In the genomic region with DNA sequence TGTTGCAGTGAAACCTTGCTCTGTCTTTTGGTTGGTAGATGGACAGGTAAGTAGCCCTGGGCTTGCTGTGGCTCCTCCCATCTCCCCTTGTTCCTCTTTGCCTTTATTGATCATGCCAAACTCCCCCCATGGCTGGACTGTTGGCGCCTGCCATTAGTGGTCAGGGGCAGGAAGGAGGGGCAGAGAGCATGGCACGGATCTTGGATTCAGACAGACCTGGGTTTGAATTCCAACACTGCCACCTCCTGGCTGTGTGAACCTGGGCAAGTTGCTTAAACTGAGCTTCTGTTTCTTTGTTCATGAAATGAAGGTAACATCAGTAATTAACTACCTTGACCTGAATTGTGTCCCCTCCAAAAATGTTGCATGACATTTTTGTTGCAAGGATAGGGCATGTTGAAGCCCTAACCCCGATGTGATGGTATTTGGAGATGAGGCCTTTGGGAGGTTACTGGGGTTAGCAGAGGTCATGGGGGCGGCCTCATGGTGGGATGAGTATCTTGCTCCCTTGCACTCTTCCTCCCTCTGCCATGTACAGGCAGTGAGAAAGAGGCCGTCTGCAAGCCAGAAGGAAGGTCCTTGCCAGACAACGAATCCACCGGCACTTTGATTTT, we compare ENCODE assay signal across 8 cellular contexts. TPM values are rescaled to one million over a fixed set of nuclear protein-coding genes. Genes with fewer than 3 reads are reported as not detected.
A peak's percentile ranks its signal among the peaks of the same experiment; 100 is the strongest.
DNase-seq lines count a peak whose midpoint lies in the region; ATAC-seq and TF ChIP-seq lines count a peak whose summit lies in the region.

No MANE protein-coding gene starts in this region.

- peaks cover 10% of the 10 kb centered on the region for H3K4me1 Mint-ChIP-seq in activated CD4-positive, alpha-beta memory T cell treated with anti-CD3 and anti-CD28 coated beads for 36 hours (ENCODE audit: low read depth)

- no peaks in the 10 kb centered on the region for H3K36me3 Mint-ChIP-seq in activated CD4-positive, alpha-beta memory T cell treated with anti-CD3 and anti-CD28 coated beads for 36 hours

- ATAC-seq in upper lobe of right lung = no peak
- no peak for ATAC-seq in HG03442 (IDR thresholded peaks at IDR 0.05; ENCODE audit: unreplicated experiment)

- H3K4me1 ChIP-seq in upper lobe of right lung = peaks cover 10% of the 10 kb centered on the region

- H3K27me3 Mint-ChIP-seq in activated CD4-positive, alpha-beta memory T cell treated with anti-CD3 and anti-CD28 coated beads for 36 hours = no peaks in the 10 kb centered on the region

- H3K27ac Mint-ChIP-seq in activated CD4-positive, alpha-beta memory T cell treated with anti-CD3 and anti-CD28 coated beads for 36 hours = no peak overlapping the region

- CTCF ChIA-PET in AG04450 (lab: Charles Lee) = interaction anchor here (0.8 to 2.9 kb wide), 7 partner anchors 14 to 484 kb away, joined by 3 to 11 read pairs (median 3); no protein-coding TSS in a partner anchor
- CTCF ChIA-PET in activated CD4-positive, alpha-beta memory T cell treated with anti-CD3 and anti-CD28 coated beads for 36 hours (lab: Charles Lee) = interaction anchor here (0.7 to 6.2 kb wide), 16 partner anchors 12 to 323 kb away, joined by 3 to 57 read pairs (median 4); no protein-coding TSS in a partner anchor

- no peaks in the 10 kb centered on the region for H3K9me3 Mint-ChIP-seq in activated CD4-positive, alpha-beta memory T cell treated with anti-CD3 and anti-CD28 coated beads for 36 hours

- H3K9me3 ChIP-seq in AG04450 (ENCODE audit: control insufficient read depth, insufficient read depth, low read length) = no peaks in the 10 kb centered on the region
- no peaks in the 10 kb centered on the region for H3K9me3 ChIP-seq in upper lobe of right lung

- no peaks in the 10 kb centered on the region for H3K36me3 ChIP-seq in upper lobe of right lung

- H3K4me3 ChIP-seq in AG04450 (ENCODE audit: low read depth, low read length) (no peak overlapping the region), GM12865 (ENCODE audit: low read depth, low read length) (no peak overlapping the region), upper lobe of right lung (no peak overlapping the region)

- POLR2A ChIA-PET in AG04450 (lab: Yijun Ruan, JAX) = no interaction called here
- POLR2A ChIA-PET in activated CD4-positive, alpha-beta memory T cell treated with anti-CD3 and anti-CD28 coated beads for 36 hours (lab: Charles Lee) = no interaction called here

- TF ChIP-seq CTCF in AG04450 (IDR thresholded peaks at IDR 0.05; ENCODE audit: low read depth, low read length) = peak; percentile 49
- peak; percentile 66 for TF ChIP-seq CTCF in GM12865 (IDR thresholded peaks at IDR 0.05; ENCODE audit: insufficient read depth, low read depth, low read length, missing control alignments)
- TF ChIP-seq CTCF in upper lobe of right lung (IDR thresholded peaks at IDR 0.05) = peak; percentile 51

- intact Hi-C loops in activated CD4-positive, alpha-beta memory T cell treated with anti-CD3 and anti-CD28 coated beads for 36 hours (cut with micrococcal nuclease) = loop anchor here (1.0 to 10.0 kb wide), 5 partner anchors 120 to 537 kb away; no protein-coding TSS in a partner anchor
- intact Hi-C loops in upper lobe of right lung (cut with DNase I) = loop anchor here (5.0 kb wide), 1 partner anchor 253 kb away; no protein-coding TSS in a partner anchor

- no peak overlapping the region for H3K4me3 Mint-ChIP-seq in activated CD4-positive, alpha-beta memory T cell treated with anti-CD3 and anti-CD28 coated beads for 36 hours

- DNase-seq in AG04450 (ENCODE audit: low read depth, low spot score) (no peak), GM12865 (ENCODE audit: low read depth) (peak; percentile 81), NCI-H1105 (lab: John Stamatoyannopoulos, UW) (peak; percentile 35), inferior parietal cortex (ENCODE audit: extremely low spot score) (peak; percentile 71), upper lobe of right lung (no peak), GM19238 (ENCODE audit: insufficient read length, low spot score) (no peak)
- peak; percentile 56 for DNase-seq in activated CD4-positive, alpha-beta memory T cell treated with anti-CD3 and anti-CD28 coated beads for 36 hours

- H3K27me3 ChIP-seq in AG04450 (ENCODE audit: control insufficient read depth, insufficient read depth, low read length) (peaks cover 2% of the 10 kb centered on the region), upper lobe of right lung (no peaks in the 10 kb centered on the region)

- H3K27ac ChIP-seq in AG04450 (ENCODE audit: low read depth, low read length) (no peak overlapping the region), upper lobe of right lung (no peak overlapping the region)

RNA-seq across cellular contexts. Expression of gene SLC2A9, which starts 6.0 kb away (rescaled TPM):
- polyA plus RNA-seq in AG04450 (2011; rRNA removed) = 2.4 and 3.0 TPM in 2 replicates
- 4.9 and 5.0 TPM in 2 replicates for polyA minus RNA-seq in AG04450 (2011; rRNA and poly(A)+ RNA removed)
- total RNA-seq in activated CD4-positive, alpha-beta memory T cell treated with anti-CD3 and anti-CD28 coated beads for 36 hours = under 1 TPM; 0.10 to 0.65 TPM
- 19.0 TPM for total RNA-seq in upper lobe of right lung

Comparison
In these comparisons a context has a peak if more than half of its experiments do, and no peak if none do; other contexts are left out.
1. DNase-seq: peak in GM12865 (single experiment), NCI-H1105 (single experiment), activated CD4-positive, alpha-beta memory T cell treated with anti-CD3 and anti-CD28 coated beads for 36 hours (single experiment) and inferior parietal cortex (single experiment); none in AG04450 (single experiment), upper lobe of right lung (single experiment) and GM19238 (single experiment).
2. RNA of gene SLC2A9, which starts 6.0 kb away (total RNA-seq): 19.0 TPM in upper lobe of right lung (single experiment); 0.10 to 0.65 TPM in activated CD4-positive, alpha-beta memory T cell treated with anti-CD3 and anti-CD28 coated beads for 36 hours; every median in the first group is over 10 times any median in the second.
3. Peak in every context shown above with its lines, with median percentiles within 50 percentile points of each other: CTCF ChIP-seq.